Comparison of ENCODE assay signal across 31 cellular contexts in genomic region chr14:40727107-40727506, GRCh38.
DNase-seq lines count a peak whose midpoint lies in the region; ATAC-seq, FAIRE-seq and TF ChIP-seq lines count a peak whose summit lies in the region.
"Had no signal": no experiment of that assay in that cellular context is flagged by ENCODE, and none has a peak within 500 bp of the region (broad histone marks: within the 10 kb centered on the region; RNA-seq: fewer than 3 reads in every experiment).

No MANE protein-coding gene starts in this region.

- H2AFZ ChIP-seq in HepG2 (ENCODE audit: low read length) = no peak overlapping the region
- H2AFZ ChIP-seq in IMR-90 (replicated peaks; ENCODE audit: low read length, poor library complexity) = no peak overlapping the region

- H3K27ac ChIP-seq in HepG2 (ENCODE audit: extremely low read length, insufficient read depth, low read length) (no peak overlapping the region), right lobe of liver (no peak overlapping the region), IMR-90 (ENCODE audit: insufficient read depth, low read length) (no peak overlapping the region)
- H3K27ac ChIP-seq: 22Rv1; A549; BLaER1; BLaER1 treated with 17β-estradiol and CSF1 and Interleukin-3, amounts not matched to agents 10 nM and 100 nM; C4-2B had no signal

- no peak overlapping the region for H4K5ac ChIP-seq in IMR-90 (ENCODE audit: low read depth, low read length)

- peaks cover 82% of the 10 kb centered on the region for H3K9me3 ChIP-seq in HepG2 (ENCODE audit: low read length)
- H3K9me3 ChIP-seq in right lobe of liver = no peaks in the 10 kb centered on the region
- H3K9me3 ChIP-seq in IMR-90 (ENCODE audit: control insufficient read depth, insufficient read depth, low read length) = peaks cover 16% of the 10 kb centered on the region
- H3K9me3 ChIP-seq: A549, BE2C, Caco-2 had no signal

- H3K14ac ChIP-seq in IMR-90 (replicated peaks; ENCODE audit: low read depth, low read length) = no peak overlapping the region

- no peak overlapping the region for H2AK9ac ChIP-seq in IMR-90 (replicated peaks; ENCODE audit: low read depth, low read length, poor library complexity)

- H3K79me1 ChIP-seq in IMR-90 (ENCODE audit: low read depth in 1 of 2, low read length in 2 of 2) = no peaks in the 10 kb centered on the region

- H3K23ac ChIP-seq in IMR-90 (ENCODE audit: low read depth, low read length) = no peak overlapping the region

- no peak for DNase-seq in HepG2 (ENCODE audit: low spot score)
- DNase-seq in right lobe of liver = no peak
- DNase-seq in IMR-90 = no peak
- no peak for DNase-seq in NCI-H128 (lab: John Stamatoyannopoulos, UW; ENCODE audit: unreplicated experiment)
- DNase-seq: 8988T; ACHN; AML-193; BE2C; C1 segment of cervical spinal cord; Caco-2; Calu3; CD4-positive, alpha-beta memory T cell; CD4-positive, alpha-beta T cell; CD4-positive, CD25-positive, alpha-beta regulatory T cell; CD8-positive, alpha-beta memory T cell; CD8-positive, alpha-beta T cell; COR-L47; DMS 273 treated with DMSO at 0.1 percent for 48 hours; DMS153; DMS53; DMS79; DMS79 treated with DMSO at 0.1 percent for 48 hours; DND-41; EL had no signal

- no peak overlapping the region for H2BK20ac ChIP-seq in IMR-90 (ENCODE audit: low read depth, low read length)

- H3K4me3 ChIP-seq in HepG2 (replicated peaks in 1 of 3; ENCODE audit: insufficient read depth in 1 of 3, low read depth in 2 of 3, low read length in 3 of 3) (no peak overlapping the region), right lobe of liver (no peak overlapping the region), IMR-90 (ENCODE audit: insufficient read depth, low read depth, low read length) (no peak overlapping the region)
- H3K4me3 ChIP-seq: A549; BLaER1; BLaER1 treated with 17β-estradiol and CSF1 and Interleukin-3, amounts not matched to agents 10 nM and 100 nM had no signal

- H3K4me2 ChIP-seq in HepG2 (ENCODE audit: low read depth, low read length) = no peak overlapping the region
- H3K4me2 ChIP-seq in IMR-90 (ENCODE audit: low read depth, low read length) = no peak overlapping the region
- H3K4me2 ChIP-seq: A549; BLaER1; BLaER1 treated with 17β-estradiol and CSF1 and Interleukin-3, amounts not matched to agents 10 nM and 100 nM had no signal

- FAIRE-seq in HepG2 (lab: Jason Lieb, UNC) = no peak
- FAIRE-seq: A204.1, A549, D721Med had no signal

- no TSS peak for BruUV-seq in HepG2 (replicated peaks; lab: Mats Ljungman, UMichigan)
- no TSS peak for BruUV-seq in IMR-90 (replicated peaks; lab: Mats Ljungman, UMichigan)

- no peaks in the 10 kb centered on the region for H4K20me1 ChIP-seq in HepG2 (ENCODE audit: insufficient read depth, low read length)
- H4K20me1 ChIP-seq in IMR-90 (ENCODE audit: insufficient read depth, low read length) = no peaks in the 10 kb centered on the region
- H4K20me1 ChIP-seq: BLaER1; BLaER1 treated with 17β-estradiol and CSF1 and Interleukin-3, amounts not matched to agents 10 nM and 100 nM had no signal

- no peak overlapping the region for H3K4ac ChIP-seq in IMR-90 (ENCODE audit: low read depth, low read length)

- TF ChIP-seq CTCF in HepG2 (CRISPR knock-in tag; IDR thresholded peaks at IDR 0.05) (no peak), right lobe of liver (IDR thresholded peaks at IDR 0.05) (no peak), IMR-90 (conservative IDR thresholded peaks at IDR 0.05; ENCODE audit: low read depth, low read length) (no peak)

- POLR2A ChIA-PET in HepG2 (lab: Yijun Ruan, JAX) = no interaction called here
- POLR2A ChIA-PET in IMR-90 (lab: Charles Lee; ENCODE audit: unreplicated experiment) = no interaction called here

- no peak overlapping the region for H3K56ac ChIP-seq in IMR-90 (ENCODE audit: extremely low read depth, insufficient read depth, low read length)

- dilution Hi-C loops in IMR-90 (cut with HindIII; ENCODE audit: low sequenced_read_pairs, unreplicated experiment) = no loop called here

- intact Hi-C loops in HepG2 (cut with micrococcal nuclease; ENCODE audit: unreplicated experiment) = no loop called here
- intact Hi-C loops in right lobe of liver (cut with DNase I) = no loop called here
- intact Hi-C loops in IMR-90 (cut with micrococcal nuclease) = no loop called here

- H3K36me3 ChIP-seq in HepG2 (replicated peaks in 1 of 2; ENCODE audit: control insufficient read depth in 1 of 2, insufficient read depth in 2 of 2, low read length in 2 of 2) = no peaks in the 10 kb centered on the region
- H3K36me3 ChIP-seq in right lobe of liver = no peaks in the 10 kb centered on the region
- no peaks in the 10 kb centered on the region for H3K36me3 ChIP-seq in IMR-90 (ENCODE audit: control insufficient read depth, insufficient read depth, low read length)
- H3K36me3 ChIP-seq: BE2C; BLaER1; BLaER1 treated with 17β-estradiol and CSF1 and Interleukin-3, amounts not matched to agents 10 nM and 100 nM had no signal

- no peak overlapping the region for H2BK5ac ChIP-seq in IMR-90 (ENCODE audit: low read depth, low read length, poor library complexity, severe bottlenecking)

- no peak for TF ChIP-seq RAD21 in HepG2 (CRISPR knock-in tag; IDR thresholded peaks at IDR 0.05)
- TF ChIP-seq RAD21 in IMR-90 (IDR thresholded peaks at IDR 0.05; ENCODE audit: low read length) = no peak

- ATAC-seq in HepG2 = no peak
- ATAC-seq in right lobe of liver = no peak
- ATAC-seq in IMR-90 (ENCODE audit: low read depth) = no peak
- ATAC-seq: A549; CD8-positive, alpha-beta T cell had no signal

- TF ChIP-seq POLR2A in HepG2 (IDR thresholded peaks at IDR 0.05; ENCODE audit: insufficient read depth in 1 of 2, low read depth in 2 of 2, low read length in 2 of 2) = no peak
- TF ChIP-seq POLR2A in right lobe of liver (IDR thresholded peaks at IDR 0.05) = no peak
- TF ChIP-seq POLR2A in IMR-90 (IDR thresholded peaks at IDR 0.05; ENCODE audit: low read depth, low read length) = no peak

- H3K79me2 ChIP-seq in HepG2 (ENCODE audit: insufficient read depth, low read length) = no peaks in the 10 kb centered on the region

- H3K9ac ChIP-seq in HepG2 (ENCODE audit: insufficient read depth, low read depth, low read length) (no peak overlapping the region), IMR-90 (ENCODE audit: low read depth, low read length) (no peak overlapping the region)
- H3K9ac ChIP-seq: BLaER1; BLaER1 treated with 17β-estradiol and CSF1 and Interleukin-3, amounts not matched to agents 10 nM and 100 nM had no signal

- H2AK5ac ChIP-seq in IMR-90 (ENCODE audit: low read depth, low read length) = no peak overlapping the region

- H3K4me1 ChIP-seq in HepG2 (ENCODE audit: insufficient read depth, low read length) (no peaks in the 10 kb centered on the region), right lobe of liver (no peaks in the 10 kb centered on the region), IMR-90 (ENCODE audit: control insufficient read depth, insufficient read depth, low read length) (no peaks in the 10 kb centered on the region)
- H3K4me1 ChIP-seq: A549; BE2C; BLaER1; BLaER1 treated with 17β-estradiol and CSF1 and Interleukin-3, amounts not matched to agents 10 nM and 100 nM; Caco-2 had no signal

- CTCF ChIA-PET in HepG2 (lab: Yijun Ruan, JAX; ENCODE audit: low intra/inter-chr PET ratio, low total read pairs) = no interaction called here
- CTCF ChIA-PET in IMR-90 (lab: Yijun Ruan, JAX) = interaction anchor here (0.7 kb wide), 1 partner anchor 17 kb away, joined by 3 read pairs; no protein-coding TSS in a partner anchor

- TF ChIP-seq EP300 in HepG2 (IDR thresholded peaks at IDR 0.05; ENCODE audit: low read depth in 2 of 2, low read length in 2 of 2) (no peak), HepG2 (CRISPR knock-in tag; IDR thresholded peaks at IDR 0.05; ENCODE audit: borderline replicate concordance) (no peak)

- H2BK15ac ChIP-seq in IMR-90 (ENCODE audit: low read depth, low read length) = no peak overlapping the region

- H4K8ac ChIP-seq in IMR-90 (ENCODE audit: low read depth in 2 of 2, low read length in 2 of 2) = no peak overlapping the region

- no peak overlapping the region for H3K18ac ChIP-seq in IMR-90 (ENCODE audit: low read depth, low read length)

- no peak overlapping the region for H2BK120ac ChIP-seq in IMR-90 (ENCODE audit: low read depth, low read length)

- WGBS in HepG2 (ENCODE audit: low lambda C conversion rate) = 2% methylated on average over 2 of the region's 2 CpGs
- WGBS in right lobe of liver (ENCODE audit: insufficient coverage, low coverage, low lambda C conversion rate, missing lambda C conversion rate) = 24% methylated on average over 2 of the region's 2 CpGs
- whole genome bisulfite sequencing in IMR-90 (ENCODE audit: extremely low coverage in 2 of 2, insufficient read length in 1 of 2), 2 experiments = no CpG with 5 or more reads among the region's 2 CpGs

- no peaks in the 10 kb centered on the region for H3K27me3 ChIP-seq in HepG2 (ENCODE audit: control insufficient read depth in 1 of 2, insufficient read depth in 2 of 2, low read length in 2 of 2)
- no peaks in the 10 kb centered on the region for H3K27me3 ChIP-seq in right lobe of liver
- H3K27me3 ChIP-seq in IMR-90 (ENCODE audit: control insufficient read depth, insufficient read depth, low read length) = no peaks in the 10 kb centered on the region
- H3K27me3 ChIP-seq: BE2C; BLaER1; BLaER1 treated with 17β-estradiol and CSF1 and Interleukin-3, amounts not matched to agents 10 nM and 100 nM had no signal

- H4K91ac ChIP-seq in IMR-90 (ENCODE audit: insufficient read depth, low read depth, low read length) = no peak overlapping the region

- in situ Hi-C loops in HepG2 (cut with HindIII; ENCODE audit: extremely low pct_ligation_motif_present, low pct_unique_long_range_greater_than_20kb) (no loop called here), IMR-90 (cut with MboI; ENCODE audit: low sequenced_read_pairs) (no loop called here)

- no peaks in the 10 kb centered on the region for H3K9me1 ChIP-seq in IMR-90 (ENCODE audit: insufficient read depth, low read length)

TF ChIP-seq in HepG2, 621 proteins besides CTCF, POLR2A, EP300 and RAD21:
- no peak for TF ChIP-seq GFI1 (CRISPR knock-in tag; IDR thresholded peaks at IDR 0.05; ENCODE audit: borderline replicate concordance)
- TF ChIP-seq PCBP2 (optimal IDR thresholded peaks at IDR 0.05; ENCODE audit: low read depth, low read length, poor library complexity, severe bottlenecking) = no peak
- TF ChIP-seq CEBPB (IDR thresholded peaks at IDR 0.05; ENCODE audit: borderline replicate concordance, low read depth, low read length) = peak; percentile 86
TF ChIP-seq in HepG2: peak in this region for 1.

TF ChIP-seq in IMR-90, 13 proteins besides CTCF, POLR2A, EP300 and RAD21 (continues in another document):
- TF ChIP-seq BHLHE40 (IDR thresholded peaks at IDR 0.05; ENCODE audit: low read depth, low read length) (no peak), CEBPB (IDR thresholded peaks at IDR 0.05; ENCODE audit: low read depth, low read length) (peak; percentile 62; the same call in 1 of the 2 replicates), SMC3 (IDR thresholded peaks at IDR 0.05; ENCODE audit: low read depth, low read length) (no peak), NFE2L2 (IDR thresholded peaks at IDR 0.05; ENCODE audit: low read depth, low read length) (no peak)
